ENCODE assay signal across 8 cellular contexts in genomic region chr14:58299665-58300202, GRCh38. TPM values are rescaled to one million over a fixed set of nuclear protein-coding genes. Genes with fewer than 3 reads are reported as not detected.
DNase-seq lines count a peak whose midpoint lies in the region; ATAC-seq and TF ChIP-seq lines count a peak whose summit lies in the region.

No MANE protein-coding gene starts in this region.

- H3K36me3 ChIP-seq in Caco-2 (ENCODE audit: control insufficient read depth, insufficient read depth, low read length): peaks cover 2% of the 10 kb centered on the region
- peaks cover 13% of the 10 kb centered on the region for H3K36me3 ChIP-seq in iPS-18a (ENCODE audit: control insufficient read depth, low read depth, low read length)

- H3K9me3 Mint-ChIP-seq in Caco-2 (ENCODE audit: unreplicated experiment) (no peaks in the 10 kb centered on the region), IgD-negative memory B cell (no peaks in the 10 kb centered on the region)
- H3K9me3 Mint-ChIP-seq in activated naive CD8-positive, alpha-beta T cell treated with anti-CD3 and anti-CD28 coated beads, Interleukin-2, amount 10 ng/mL, durations not matched to agents 7 days and 5 days: no peaks in the 10 kb centered on the region

- peak overlapping the region; percentile 47 for H3K9ac ChIP-seq in iPS-18a (ENCODE audit: low read length)

- no peaks in the 10 kb centered on the region for H3K9me3 ChIP-seq in Caco-2
- no peaks in the 10 kb centered on the region for H3K9me3 ChIP-seq in iPS-18a (ENCODE audit: control insufficient read depth, low read depth, low read length)

- H3K4me3 Mint-ChIP-seq in Caco-2 (ENCODE audit: unreplicated experiment): no peak overlapping the region
- peak overlapping the region; percentile 94 to 98 (median 97) for H3K4me3 Mint-ChIP-seq in IgD-negative memory B cell
- peak overlapping the region; percentile 100 for H3K4me3 Mint-ChIP-seq in activated naive CD8-positive, alpha-beta T cell treated with anti-CD3 and anti-CD28 coated beads, Interleukin-2, amount 10 ng/mL, durations not matched to agents 7 days and 5 days

- TF ChIP-seq CTCF in Caco-2 (IDR thresholded peaks at IDR 0.05; ENCODE audit: insufficient read depth in 1 of 2, low read depth in 1 of 2, low read length in 1 of 2, severe bottlenecking in 1 of 2, unreplicated experiment in 1 of 2): no peak

- intact Hi-C loops in Caco-2 (cut with micrococcal nuclease; ENCODE audit: unreplicated experiment): loop anchor here (5.0 kb wide), 1 partner anchor 42 kb away; no protein-coding TSS in a partner anchor

- CTCF ChIA-PET in Caco-2 (lab: Charles Lee): no interaction called here

- ATAC-seq in activated naive CD8-positive, alpha-beta T cell treated with anti-CD3 and anti-CD28 coated beads, Interleukin-2, amount 10 ng/mL, durations not matched to agents 7 days and 5 days (ENCODE audit: low read depth): no peak

- H3K27ac Mint-ChIP-seq in Caco-2 (ENCODE audit: unreplicated experiment): peak overlapping the region; percentile 74
- H3K27ac Mint-ChIP-seq in IgD-negative memory B cell: peak overlapping the region; percentile 31 to 93 (median 78)
- peak overlapping the region; percentile 92 for H3K27ac Mint-ChIP-seq in activated naive CD8-positive, alpha-beta T cell treated with anti-CD3 and anti-CD28 coated beads, Interleukin-2, amount 10 ng/mL, durations not matched to agents 7 days and 5 days

- peak overlapping the region; percentile 85 for H3K4me3 ChIP-seq in Caco-2 (ENCODE audit: low read depth, low read length)
- H3K4me3 ChIP-seq in iPS-18a (ENCODE audit: low read length): peak overlapping the region; percentile 97
- H3K4me3 ChIP-seq in skin epidermis: peak overlapping the region; percentile 61 to 98 (median 94)

- no peaks in the 10 kb centered on the region for H3K27me3 ChIP-seq in Caco-2 (replicated peaks; ENCODE audit: control insufficient read depth, insufficient read depth, low read length)
- no peaks in the 10 kb centered on the region for H3K27me3 ChIP-seq in iPS-18a (ENCODE audit: control insufficient read depth, insufficient read depth, low read length)

- no peak overlapping the region for H3K27ac ChIP-seq in iPS-18a (ENCODE audit: low read length)
- H3K27ac ChIP-seq in skin epidermis: peak overlapping the region; percentile 69 to 97 (median 90)

- H3K27me3 Mint-ChIP-seq in Caco-2 (ENCODE audit: insufficient read depth, unreplicated experiment) (no peaks in the 10 kb centered on the region), IgD-negative memory B cell (no peaks in the 10 kb centered on the region)
- H3K27me3 Mint-ChIP-seq in activated naive CD8-positive, alpha-beta T cell treated with anti-CD3 and anti-CD28 coated beads, Interleukin-2, amount 10 ng/mL, durations not matched to agents 7 days and 5 days: no peaks in the 10 kb centered on the region

- POLR2A ChIA-PET in Caco-2 (lab: Charles Lee): interaction anchor here (0.7 to 0.9 kb wide), 2 partner anchors 10 to 57 kb away, joined by 3 read pairs; no protein-coding TSS in a partner anchor
- POLR2A ChIA-PET in activated naive CD8-positive, alpha-beta T cell treated with anti-CD3 and anti-CD28 coated beads, Interleukin-2, amount 10 ng/mL, durations not matched to agents 7 days and 5 days (lab: Charles Lee): interaction anchor here (0.7 to 4.4 kb wide), 9 partner anchors 8 to 54 kb away, joined by 3 to 64 read pairs (median 4); partner anchors contain the start of gene PSMA3

- no peaks in the 10 kb centered on the region for H3K4me1 Mint-ChIP-seq in Caco-2 (ENCODE audit: low read depth, unreplicated experiment)
- H3K4me1 Mint-ChIP-seq in IgD-negative memory B cell: peaks cover 0 to 34% (median 13%) of the 10 kb centered on the region in 3 donors
- H3K4me1 Mint-ChIP-seq in activated naive CD8-positive, alpha-beta T cell treated with anti-CD3 and anti-CD28 coated beads, Interleukin-2, amount 10 ng/mL, durations not matched to agents 7 days and 5 days: peaks cover 27% of the 10 kb centered on the region

- H3K36me3 Mint-ChIP-seq in Caco-2 (ENCODE audit: insufficient read depth, unreplicated experiment) (peaks cover 26% of the 10 kb centered on the region), IgD-negative memory B cell (peaks cover 2% of the 10 kb centered on the region)
- peaks cover 16% of the 10 kb centered on the region for H3K36me3 Mint-ChIP-seq in activated naive CD8-positive, alpha-beta T cell treated with anti-CD3 and anti-CD28 coated beads, Interleukin-2, amount 10 ng/mL, durations not matched to agents 7 days and 5 days

- peak in 1 of 2 experiments; percentile 39 for DNase-seq in Caco-2
- no peak for DNase-seq in activated naive CD8-positive, alpha-beta T cell treated with anti-CD3 and anti-CD28 coated beads, Interleukin-2, amount 10 ng/mL, durations not matched to agents 7 days and 5 days
- no peak for DNase-seq in NCI-H187 treated with DMSO at 0.1 percent for 48 hours (lab: John Stamatoyannopoulos, UW)
- no peak for DNase-seq in NCI-H2227 treated with DMSO at 0.1 percent for 48 hours (lab: John Stamatoyannopoulos, UW)
- DNase-seq in cortex of kidney (lab: John Stamatoyannopoulos, UW): no peak

- no TSS peak for BruUV-seq in Caco-2 (replicated peaks; lab: Mats Ljungman, UMichigan)

- peaks cover 7% of the 10 kb centered on the region; the same call in 1 of the 2 replicates for H3K4me1 ChIP-seq in Caco-2
- peaks cover 6% of the 10 kb centered on the region for H3K4me1 ChIP-seq in iPS-18a (ENCODE audit: control insufficient read depth, low read depth, low read length)

RNA-seq across cellular contexts. Expression of gene ARID4A, which starts 1.4 kb away (rescaled TPM):
- total RNA-seq in Caco-2 (2022): 30.7 and 31.5 TPM in 2 replicates
- polyA plus RNA-seq in IgD-negative memory B cell: 37.1 TPM
- total RNA-seq in activated naive CD8-positive, alpha-beta T cell treated with anti-CD3 and anti-CD28 coated beads, Interleukin-2, amount 10 ng/mL, durations not matched to agents 7 days and 5 days: 10 to 100 TPM; 51.4 to 53.2 TPM

RNA-seq across cellular contexts. Expression of gene PSMA3, which starts 55.1 kb away (rescaled TPM):
- 334 and 352 TPM in 2 replicates for total RNA-seq in Caco-2 (2022)
- polyA plus RNA-seq in IgD-negative memory B cell: 120 TPM
- 100 to 1,000 TPM; 189 to 203 TPM for total RNA-seq in activated naive CD8-positive, alpha-beta T cell treated with anti-CD3 and anti-CD28 coated beads, Interleukin-2, amount 10 ng/mL, durations not matched to agents 7 days and 5 days
